In genomic region chr9:6188906-6189305, GRCh38 we compare ENCODE assay signal across 38 cellular contexts. TPM values are rescaled to one million over a fixed set of nuclear protein-coding genes. Genes with fewer than 3 reads are reported as not detected.
"Had no signal": no experiment of that assay in that cellular context is flagged by ENCODE, and none has a peak within 500 bp of the region (broad histone marks: within the 10 kb centered on the region; RNA-seq: fewer than 3 reads in every experiment).

No MANE protein-coding gene starts in this region.

- ATAC-seq: activated CD4-positive, alpha-beta T cell treated with anti-CD3 and anti-CD28 coated beads for 36 hours; activated CD4-positive, CD25-positive, alpha-beta regulatory T cell treated with anti-CD3 and anti-CD28 coated beads, Interleukin-2, amount 50 U/mL, for 24 hours; activated CD8-positive, alpha-beta memory T cell treated with anti-CD3 and anti-CD28 coated beads, Interleukin-2, amount 10 ng/mL, durations not matched to agents 7 days and 5 days; activated CD8-positive, alpha-beta T cell treated with anti-CD3 and anti-CD28 coated beads, Interleukin-2, amount 10 ng/mL, durations not matched to agents 7 days and 5 days; activated naive CD8-positive, alpha-beta T cell treated with anti-CD3 and anti-CD28 coated beads, Interleukin-2, amount 50 U/mL, for 24 hours; WTC11 had no signal

- FAIRE-seq: bronchial epithelial cell had no signal

- H3K27ac Mint-ChIP-seq: activated CD4-positive, alpha-beta memory T cell treated with anti-CD3 and anti-CD28 coated beads, Interleukin-2, amount 10 ng/mL, durations not matched to agents 7 days and 5 days; activated CD4-positive, alpha-beta T cell treated with anti-CD3 and anti-CD28 coated beads for 36 hours; activated CD4-positive, alpha-beta T cell treated with anti-CD3 and anti-CD28 coated beads, Interleukin-2, amount 10 ng/mL, durations not matched to agents 7 days and 5 days; activated CD8-positive, alpha-beta memory T cell treated with anti-CD3 and anti-CD28 coated beads, Interleukin-2, amount 10 ng/mL, durations not matched to agents 7 days and 5 days; activated CD8-positive, alpha-beta T cell treated with anti-CD3 and anti-CD28 coated beads, Interleukin-2, amount 10 ng/mL, durations not matched to agents 7 days and 5 days; activated naive CD4-positive, alpha-beta T cell treated with anti-CD3 and anti-CD28 coated beads, Interleukin-2, amount 10 ng/mL, durations not matched to agents 7 days and 5 days; activated naive CD4-positive, alpha-beta T cell treated with anti-CD3 and anti-CD28 coated beads, Interleukin-2, amount 50 U/mL, for 24 hours; activated naive CD8-positive, alpha-beta T cell; activated naive CD8-positive, alpha-beta T cell treated with anti-CD3 and anti-CD28 coated beads, Interleukin-2, amount 10 ng/mL, durations not matched to agents 7 days and 5 days; activated naive CD8-positive, alpha-beta T cell treated with anti-CD3 and anti-CD28 coated beads, Interleukin-2, amount 50 U/mL, for 24 hours; activated T-cell treated with anti-CD3 and anti-CD28 coated beads, Interleukin-2, amount 50 U/mL, for 24 hours; activated T-helper 2 cell treated with anti-CD3 and anti-CD28 coated beads, Interferon-gamma antibody, Interleukin-2, Interleukin-4, amounts not matched to agents 10 μg/mL and 5 μg/mL and 100 μg/mL, durations not matched to agents 14 hours and 24 hours and 36 hours; brain; T-helper 1 cell treated with Interleukin-12 subunit alpha and Interleukin-12 subunit beta and Interleukin-4 antibody, amounts not matched to agents 30 μg/mL and 1 μg/mL, for 36 hours; T-helper 2 cell treated with Interferon-gamma antibody and Interleukin-4, amounts not matched to agents 5 μg/mL and 100 μg/mL, for 36 hours; WTC11 had no signal

- H3K4me1 Mint-ChIP-seq: activated CD4-positive, alpha-beta memory T cell treated with anti-CD3 and anti-CD28 coated beads, Interleukin-2, amount 10 ng/mL, durations not matched to agents 7 days and 5 days; activated CD4-positive, alpha-beta T cell treated with anti-CD3 and anti-CD28 coated beads, Interleukin-2, amount 10 ng/mL, durations not matched to agents 7 days and 5 days; activated naive CD4-positive, alpha-beta T cell treated with anti-CD3 and anti-CD28 coated beads, Interleukin-2, amount 10 ng/mL, durations not matched to agents 7 days and 5 days; activated naive CD4-positive, alpha-beta T cell treated with anti-CD3 and anti-CD28 coated beads, Interleukin-2, amount 50 U/mL, for 24 hours; activated naive CD8-positive, alpha-beta T cell treated with anti-CD3 and anti-CD28 coated beads, Interleukin-2, amount 10 ng/mL, durations not matched to agents 7 days and 5 days; activated naive CD8-positive, alpha-beta T cell treated with anti-CD3 and anti-CD28 coated beads, Interleukin-2, amount 50 U/mL, for 24 hours; brain; central memory CD8-positive, alpha-beta T cell had no signal

- H3K4me3 Mint-ChIP-seq: activated CD4-positive, alpha-beta memory T cell treated with anti-CD3 and anti-CD28 coated beads, Interleukin-2, amount 10 ng/mL, durations not matched to agents 7 days and 5 days; activated CD4-positive, alpha-beta T cell treated with anti-CD3 and anti-CD28 coated beads for 36 hours; activated CD4-positive, alpha-beta T cell treated with anti-CD3 and anti-CD28 coated beads, Interleukin-2, amount 10 ng/mL, durations not matched to agents 7 days and 5 days; activated CD8-positive, alpha-beta memory T cell treated with anti-CD3 and anti-CD28 coated beads, Interleukin-2, amount 10 ng/mL, durations not matched to agents 7 days and 5 days; activated CD8-positive, alpha-beta T cell treated with anti-CD3 and anti-CD28 coated beads, Interleukin-2, amount 10 ng/mL, durations not matched to agents 7 days and 5 days; activated naive CD4-positive, alpha-beta T cell treated with anti-CD3 and anti-CD28 coated beads, Interleukin-2, amount 10 ng/mL, durations not matched to agents 7 days and 5 days; activated naive CD4-positive, alpha-beta T cell treated with anti-CD3 and anti-CD28 coated beads, Interleukin-2, amount 50 U/mL, for 24 hours; activated naive CD8-positive, alpha-beta T cell; activated naive CD8-positive, alpha-beta T cell treated with anti-CD3 and anti-CD28 coated beads, Interleukin-2, amount 10 ng/mL, durations not matched to agents 7 days and 5 days; activated naive CD8-positive, alpha-beta T cell treated with anti-CD3 and anti-CD28 coated beads, Interleukin-2, amount 50 U/mL, for 24 hours; activated T-cell treated with anti-CD3 and anti-CD28 coated beads, Interleukin-2, amount 50 U/mL, for 24 hours; brain; central memory CD8-positive, alpha-beta T cell; T-helper 1 cell treated with Interleukin-12 subunit alpha and Interleukin-12 subunit beta and Interleukin-4 antibody, amounts not matched to agents 30 μg/mL and 1 μg/mL, for 36 hours; T-helper 2 cell treated with Interferon-gamma antibody and Interleukin-4, amounts not matched to agents 5 μg/mL and 100 μg/mL, for 36 hours; WTC11 had no signal

- H3K9me3 ChIP-seq: ascending aorta had no signal

- H3K9me3 Mint-ChIP-seq: activated CD4-positive, alpha-beta memory T cell treated with anti-CD3 and anti-CD28 coated beads, Interleukin-2, amount 10 ng/mL, durations not matched to agents 7 days and 5 days; activated CD4-positive, alpha-beta T cell treated with anti-CD3 and anti-CD28 coated beads, Interleukin-2, amount 10 ng/mL, durations not matched to agents 7 days and 5 days; activated naive CD4-positive, alpha-beta T cell treated with anti-CD3 and anti-CD28 coated beads, Interleukin-2, amount 10 ng/mL, durations not matched to agents 7 days and 5 days; activated naive CD4-positive, alpha-beta T cell treated with anti-CD3 and anti-CD28 coated beads, Interleukin-2, amount 50 U/mL, for 24 hours; activated naive CD8-positive, alpha-beta T cell treated with anti-CD3 and anti-CD28 coated beads, Interleukin-2, amount 10 ng/mL, durations not matched to agents 7 days and 5 days; activated naive CD8-positive, alpha-beta T cell treated with anti-CD3 and anti-CD28 coated beads, Interleukin-2, amount 50 U/mL, for 24 hours; activated T-cell treated with anti-CD3 and anti-CD28 coated beads, Interleukin-2, amount 50 U/mL, for 24 hours; activated T-helper 2 cell treated with anti-CD3 and anti-CD28 coated beads, Interferon-gamma antibody, Interleukin-2, Interleukin-4, amounts not matched to agents 10 μg/mL and 5 μg/mL and 100 μg/mL, durations not matched to agents 14 hours and 24 hours and 36 hours; brain; central memory CD8-positive, alpha-beta T cell; T-helper 1 cell treated with Interleukin-12 subunit alpha and Interleukin-12 subunit beta and Interleukin-4 antibody, amounts not matched to agents 30 μg/mL and 1 μg/mL, for 36 hours; T-helper 2 cell treated with Interferon-gamma antibody and Interleukin-4, amounts not matched to agents 5 μg/mL and 100 μg/mL, for 36 hours had no signal

- H3K36me3 Mint-ChIP-seq: activated CD8-positive, alpha-beta memory T cell treated with anti-CD3 and anti-CD28 coated beads, Interleukin-2, amount 10 ng/mL, durations not matched to agents 7 days and 5 days; activated naive CD4-positive, alpha-beta T cell treated with anti-CD3 and anti-CD28 coated beads, Interleukin-2, amount 10 ng/mL, durations not matched to agents 7 days and 5 days; activated naive CD4-positive, alpha-beta T cell treated with anti-CD3 and anti-CD28 coated beads, Interleukin-2, amount 50 U/mL, for 24 hours; activated naive CD8-positive, alpha-beta T cell; activated naive CD8-positive, alpha-beta T cell treated with anti-CD3 and anti-CD28 coated beads, Interleukin-2, amount 10 ng/mL, durations not matched to agents 7 days and 5 days; brain had no signal

- H3K4me3 ChIP-seq: ascending aorta, cardiac muscle cell had no signal

- DNase-seq: activated CD4-positive, alpha-beta memory T cell treated with anti-CD3 and anti-CD28 coated beads, Interleukin-2, amount 10 ng/mL, durations not matched to agents 7 days and 5 days; activated CD4-positive, alpha-beta T cell treated with anti-CD3 and anti-CD28 coated beads for 1 hour; activated CD4-positive, alpha-beta T cell treated with anti-CD3 and anti-CD28 coated beads for 36 hours; activated CD4-positive, alpha-beta T cell treated with anti-CD3 and anti-CD28 coated beads for 48 hours; activated CD4-positive, alpha-beta T cell treated with anti-CD3 and anti-CD28 coated beads, Interleukin-2, amount 10 ng/mL, durations not matched to agents 7 days and 5 days; activated CD4-positive, alpha-beta T cell treated with anti-CD3 and anti-CD28 coated beads, Interleukin-2, amount 50 U/mL, for 48 hours; activated CD4-positive, CD25-positive, alpha-beta regulatory T cell; activated CD8-positive, alpha-beta memory T cell treated with anti-CD3 and anti-CD28 coated beads for 24 hours; activated CD8-positive, alpha-beta memory T cell treated with anti-CD3 and anti-CD28 coated beads, Interleukin-2, amount 10 ng/mL, durations not matched to agents 7 days and 5 days; activated CD8-positive, alpha-beta memory T cell treated with anti-CD3 and anti-CD28 coated beads, Interleukin-2, amount 50 U/mL, for 48 hours; activated CD8-positive, alpha-beta T cell treated with anti-CD3 and anti-CD28 coated beads, Interleukin-2, amount 10 ng/mL, durations not matched to agents 7 days and 5 days; activated effector memory CD4-positive, alpha-beta T cell treated with Interleukin-2 at 50 U/mL for 16 hours; activated gamma-delta T cell; activated naive CD4-positive, alpha-beta T cell treated with anti-CD3 and anti-CD28 coated beads, Interleukin-2, amount 10 ng/mL, durations not matched to agents 7 days and 5 days; activated naive CD4-positive, alpha-beta T cell treated with Interleukin-2 at 50 U/mL for 16 hours; activated naive CD8-positive, alpha-beta T cell treated with anti-CD3 and anti-CD28 coated beads, Interleukin-2, amount 10 ng/mL, durations not matched to agents 7 days and 5 days; activated naive CD8-positive, alpha-beta T cell treated with anti-CD3 and anti-CD28 coated beads, Interleukin-2, amount 50 U/mL, for 24 hours; activated T-cell treated with anti-CD3 and anti-CD28 coated beads, Interleukin-2, amount 50 U/mL, for 24 hours; activated T-cell treated with anti-CD3 and anti-CD28 coated beads, Interleukin-2, amount 50 U/mL, for 48 hours; amygdala; caudate nucleus; cerebellar nuclear complex; T-helper 1 cell; T-helper 2 cell; T-helper 9 cell; WERI-Rb-1 had no signal

- H3K27ac ChIP-seq: ascending aorta, cardiac muscle cell, WERI-Rb-1 had no signal

- H3K27me3 ChIP-seq: ascending aorta, cardiac muscle cell had no signal

- H3K36me3 ChIP-seq: ascending aorta, cardiac muscle cell, WERI-Rb-1 had no signal

- H3K4me1 ChIP-seq: ascending aorta had no signal

RNA-seq across cellular contexts. Expression of gene IL33, which starts 26.7 kb away (rescaled TPM):
- total RNA-seq: activated CD4-positive, alpha-beta memory T cell treated with anti-CD3 and anti-CD28 coated beads, Interleukin-2, amount 10 ng/mL, durations not matched to agents 7 days and 5 days; activated CD4-positive, alpha-beta T cell treated with anti-CD3 and anti-CD28 coated beads for 36 hours; activated CD4-positive, alpha-beta T cell treated with anti-CD3 and anti-CD28 coated beads, Interleukin-2, amount 10 ng/mL, durations not matched to agents 7 days and 5 days; activated CD8-positive, alpha-beta memory T cell treated with anti-CD3 and anti-CD28 coated beads, Interleukin-2, amount 10 ng/mL, durations not matched to agents 7 days and 5 days; activated CD8-positive, alpha-beta T cell treated with anti-CD3 and anti-CD28 coated beads, Interleukin-2, amount 10 ng/mL, durations not matched to agents 7 days and 5 days; activated naive CD8-positive, alpha-beta T cell treated with anti-CD3 and anti-CD28 coated beads, Interleukin-2, amount 10 ng/mL, durations not matched to agents 7 days and 5 days; activated T-helper 2 cell treated with anti-CD3 and anti-CD28 coated beads, Interferon-gamma antibody, Interleukin-2, Interleukin-4, amounts not matched to agents 10 μg/mL and 5 μg/mL and 100 μg/mL, durations not matched to agents 14 hours and 24 hours and 36 hours; cardiac muscle cell had no signal
- polyA plus RNA-seq: cardiac muscle cell had no signal
